In genomic region chr1:94599090-94599813, GRCh38 we compare ENCODE assay signal across 9 cellular contexts. TPM values are rescaled to one million over a fixed set of nuclear protein-coding genes. Genes with fewer than 3 reads are reported as not detected.
DNase-seq lines count a peak whose midpoint lies in the region; ATAC-seq and TF ChIP-seq lines count a peak whose summit lies in the region.
"Had no signal": no experiment of that assay in that cellular context is flagged by ENCODE, and none has a peak within 500 bp of the region (broad histone marks: within the 10 kb centered on the region; RNA-seq: fewer than 3 reads in every experiment).

No MANE protein-coding gene starts in this region.

- H3K36me3 ChIP-seq in adrenal gland (replicated peaks in 1 of 2), result no peaks in the 10 kb centered on the region

- H3K4me1 ChIP-seq in adrenal gland (replicated peaks in 1 of 2), result no peaks in the 10 kb centered on the region

- TF ChIP-seq POLR2A in adrenal gland (IDR thresholded peaks at IDR 0.05), result no peak

- intact Hi-C loops in adrenal gland (cut with DNase I) (loop anchor here (5.0 to 10.0 kb wide), 2 partner anchors 62 to 206 kb away; no protein-coding TSS in a partner anchor), Right ventricle myocardium superior (cut with DNase I) (no loop called here)

- WGBS in adrenal gland, 4 donors, result 58 to 65% (median 64%) methylated on average over 10 to 11 of the region's 11 CpGs

- no peaks in the 10 kb centered on the region for H3K27me3 ChIP-seq in adrenal gland

- ATAC-seq in Right ventricle myocardium superior (ENCODE audit: poor library complexity) (peak; percentile 87), HG03045 (IDR thresholded peaks at IDR 0.05; ENCODE audit: unreplicated experiment) (no peak), esophagus mucosa (no peak)

- peak; percentile 59 for DNase-seq in HCEC 1CT
- DNase-seq in adrenal gland, result peak; percentile 59 to 87 (median 75)
- no peak for DNase-seq in Right ventricle myocardium superior
- DNase-seq in pons (ENCODE audit: low spot score), result peak; percentile 52
- DNase-seq in SKM-1 (lab: John Stamatoyannopoulos, UW; ENCODE audit: unreplicated experiment), result no peak
- no peak for DNase-seq in H4 (ENCODE audit: low spot score)
- DNase-seq: EL had no signal

- TF ChIP-seq CTCF in adrenal gland (IDR thresholded peaks at IDR 0.05), result peak; percentile 47 to 77 (median 71)

- no peak overlapping the region for H3K4me3 ChIP-seq in adrenal gland

- no peaks in the 10 kb centered on the region for H3K9me3 ChIP-seq in adrenal gland (replicated peaks in 1 of 3)

- H3K27ac ChIP-seq in adrenal gland, result peak overlapping the region in 1 of 5 donors; percentile 54

RNA-seq across cellular contexts. Expression of gene F3, which starts 57.7 kb away (rescaled TPM):
- total RNA-seq in adrenal gland (10 to 100 TPM; 11.8 to 38.9 (median 21.5) TPM), Right ventricle myocardium superior (21.5 TPM), esophagus mucosa (18.4 TPM)
- 10 to 100 TPM; 26.0 to 50.9 (median 34.3) TPM for polyA plus RNA-seq in adrenal gland
- 42.6 and 43.3 TPM in 2 replicates for total RNA-seq in H4 (2014; rRNA removed; shearing (Covaris generic))

Comparison
In these comparisons a context has a peak if more than half of its experiments do, and no peak if none do; other contexts are left out.
1. DNase-seq: peak in HCEC 1CT (single experiment), adrenal gland (7 of 7) and pons (single experiment); none in Right ventricle myocardium superior (single experiment), SKM-1 (single experiment) and H4 (single experiment).